Comparison of ENCODE assay signal across 18 cellular contexts in the genomic region with DNA sequence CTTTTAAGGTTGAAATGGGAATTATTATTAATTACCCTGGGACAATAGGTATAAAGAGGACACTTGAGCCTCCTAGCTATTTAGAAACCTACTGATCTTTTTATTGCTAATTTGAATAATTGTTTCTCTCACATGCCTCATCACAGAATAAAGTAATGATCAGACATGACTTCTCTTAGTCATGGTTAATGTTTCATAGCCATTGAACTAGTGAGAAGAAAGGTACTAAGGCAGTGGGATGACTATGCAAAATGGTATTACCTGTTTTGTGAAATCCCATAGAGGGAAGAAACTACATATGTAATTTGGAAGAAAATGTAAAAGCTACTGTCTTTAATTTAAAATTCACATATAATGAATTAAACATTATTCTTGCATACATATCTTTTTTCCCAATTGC.
DNase-seq lines count a peak whose midpoint lies in the region; ATAC-seq, FAIRE-seq and TF ChIP-seq lines count a peak whose summit lies in the region.
"Had no signal": no experiment of that assay in that cellular context is flagged by ENCODE, and none has a peak within 500 bp of the region (broad histone marks: within the 10 kb centered on the region; RNA-seq: fewer than 3 reads in every experiment).

No MANE protein-coding gene starts in this region.

- H3K9me3 Mint-ChIP-seq in type B pancreatic cell: no peaks in the 10 kb centered on the region
- H3K9me3 Mint-ChIP-seq: GM23338, H9 had no signal

- peaks cover 7% of the 10 kb centered on the region for H3K4me1 ChIP-seq in foreskin keratinocyte

- peak; percentile 34 for DNase-seq in bronchial epithelial cell (ENCODE audit: low read depth)
- DNase-seq in epithelial cell of esophagus (ENCODE audit: low read depth): peak; percentile 35
- peak; percentile 27 to 57 for DNase-seq in foreskin keratinocyte
- DNase-seq in type B pancreatic cell (ENCODE audit: extremely low spot score, unreplicated experiment): no peak
- no peak for DNase-seq in NCI-H1694 treated with DMSO at 0.1 percent for 48 hours (lab: John Stamatoyannopoulos, UW)
- DNase-seq in SK-N-DZ (ENCODE audit: low spot score): no peak
- DNase-seq: C1 segment of cervical spinal cord; Calu3; CD4-positive, alpha-beta memory T cell; COR-L47; DMS53; DMS79 treated with DMSO at 0.1 percent for 48 hours; GF-D8; H9 had no signal

- FAIRE-seq in bronchial epithelial cell (lab: Jason Lieb, UNC): no peak
- FAIRE-seq: GM12891, GM18507 had no signal

- H3K27ac Mint-ChIP-seq in type B pancreatic cell: peak overlapping the region; percentile 18
- H3K27ac Mint-ChIP-seq: CD4-positive, alpha-beta memory T cell; H9 had no signal

- peaks cover 3% of the 10 kb centered on the region for H3K36me3 Mint-ChIP-seq in type B pancreatic cell
- H3K36me3 Mint-ChIP-seq: CD4-positive, alpha-beta memory T cell had no signal

- H3K4me1 Mint-ChIP-seq in type B pancreatic cell (ENCODE audit: unreplicated experiment): no peaks in the 10 kb centered on the region
- H3K4me1 Mint-ChIP-seq: CD4-positive, alpha-beta memory T cell; GM23338 had no signal

- H3K4me3 ChIP-seq in bronchial epithelial cell (ENCODE audit: low read depth, low read length) (no peak overlapping the region), epithelial cell of esophagus (ENCODE audit: low read length) (no peak overlapping the region)
- H3K4me3 ChIP-seq: GM23338 had no signal

- H3K27me3 ChIP-seq in bronchial epithelial cell (ENCODE audit: control insufficient read depth, insufficient read depth, low read length): no peaks in the 10 kb centered on the region
- H3K27me3 ChIP-seq in foreskin keratinocyte: no peaks in the 10 kb centered on the region

- ATAC-seq in foreskin keratinocyte: peak; percentile 88
- ATAC-seq: GM23338, HCT116 had no signal

- no peak overlapping the region for H3K4me3 Mint-ChIP-seq in type B pancreatic cell
- H3K4me3 Mint-ChIP-seq: CD4-positive, alpha-beta memory T cell; GM23338; H9 had no signal

- H3K27ac ChIP-seq in foreskin keratinocyte: no peak overlapping the region

- H3K36me3 ChIP-seq in bronchial epithelial cell (ENCODE audit: control insufficient read depth, insufficient read depth, low read length): no peaks in the 10 kb centered on the region

- TF ChIP-seq CTCF in bronchial epithelial cell (IDR thresholded peaks at IDR 0.05; ENCODE audit: insufficient read depth, low read length, severe bottlenecking) (no peak), epithelial cell of esophagus (IDR thresholded peaks at IDR 0.05; ENCODE audit: insufficient read depth, low read depth, low read length, missing control alignments) (no peak), foreskin keratinocyte (conservative IDR thresholded peaks at IDR 0.05) (no peak), type B pancreatic cell (conservative IDR thresholded peaks at IDR 0.05) (no peak)

- H3K27me3 Mint-ChIP-seq in type B pancreatic cell: no peaks in the 10 kb centered on the region
- H3K27me3 Mint-ChIP-seq: CD4-positive, alpha-beta memory T cell had no signal

Comparison
In these comparisons a context has a peak if more than half of its experiments do, and no peak if none do; other contexts are left out.
1. DNase-seq: peak in bronchial epithelial cell (single experiment), epithelial cell of esophagus (single experiment) and foreskin keratinocyte (2 of 2); none in type B pancreatic cell (single experiment), NCI-H1694 treated with DMSO at 0.1 percent for 48 hours (single experiment) and SK-N-DZ (single experiment).